ENCODE assay signal across 20 cellular contexts in genomic region chr3:16452265-16452664, GRCh38.
A peak's percentile ranks its signal among the peaks of the same experiment; 100 is the strongest.
DNase-seq lines count a peak whose midpoint lies in the region; ATAC-seq and TF ChIP-seq lines count a peak whose summit lies in the region.
"Had no signal": no experiment of that assay in that cellular context is flagged by ENCODE, and none has a peak within 500 bp of the region (broad histone marks: within the 10 kb centered on the region; RNA-seq: fewer than 3 reads in every experiment).

No MANE protein-coding gene starts in this region.

- in situ Hi-C loops in astrocyte of the cerebellum (cut with HindIII; ENCODE audit: low sequenced_read_pairs), result no loop called here

- H3K4me3 Mint-ChIP-seq in activated CD8-positive, alpha-beta T cell treated with anti-CD3 and anti-CD28 coated beads for 36 hours, result no peak overlapping the region
- H3K4me3 Mint-ChIP-seq in CD8-positive, alpha-beta memory T cell, result no peak overlapping the region
- H3K4me3 Mint-ChIP-seq: activated CD8-positive, alpha-beta memory T cell treated with anti-CD3 and anti-CD28 coated beads, Interleukin-2, amount 10 ng/mL, durations not matched to agents 7 days and 5 days; effector memory CD8-positive, alpha-beta T cell had no signal

- no peaks in the 10 kb centered on the region for H3K27me3 ChIP-seq in CD8-positive, alpha-beta memory T cell (ENCODE audit: insufficient read depth, low read length, poor library complexity, severe bottlenecking)
- H3K27me3 ChIP-seq: BE2C, cardiac muscle cell had no signal

- no peak overlapping the region for H3K4me3 ChIP-seq in astrocyte of the cerebellum (ENCODE audit: low read depth, low read length)
- no peak overlapping the region for H3K4me3 ChIP-seq in CD8-positive, alpha-beta memory T cell (ENCODE audit: low read length)
- H3K4me3 ChIP-seq: cardiac muscle cell, HAP-1, SK-N-MC, skin epidermis had no signal

- H3K4me1 Mint-ChIP-seq in activated CD8-positive, alpha-beta T cell treated with anti-CD3 and anti-CD28 coated beads for 36 hours (ENCODE audit: low read depth), result peaks cover 57% of the 10 kb centered on the region
- peaks cover 30 to 76% (median 30%) of the 10 kb centered on the region in 3 donors for H3K4me1 Mint-ChIP-seq in CD8-positive, alpha-beta memory T cell

- no peaks in the 10 kb centered on the region for H3K36me3 ChIP-seq in CD8-positive, alpha-beta memory T cell (ENCODE audit: insufficient read depth, low read length)
- H3K36me3 ChIP-seq: BE2C, cardiac muscle cell, HAP-1, WERI-Rb-1 had no signal

- no peak overlapping the region for H3K27ac Mint-ChIP-seq in activated CD8-positive, alpha-beta T cell treated with anti-CD3 and anti-CD28 coated beads for 36 hours
- H3K27ac Mint-ChIP-seq in CD8-positive, alpha-beta memory T cell, result no peak overlapping the region
- H3K27ac Mint-ChIP-seq: activated CD8-positive, alpha-beta memory T cell treated with anti-CD3 and anti-CD28 coated beads, Interleukin-2, amount 10 ng/mL, durations not matched to agents 7 days and 5 days had no signal

- CTCF ChIA-PET in activated CD8-positive, alpha-beta T cell treated with anti-CD3 and anti-CD28 coated beads for 36 hours (lab: Charles Lee), result no interaction called here
- CTCF ChIA-PET in CD8-positive, alpha-beta memory T cell (lab: Charles Lee), result no interaction called here

- no peak for ATAC-seq in left lobe of liver
- no peak for ATAC-seq in activated CD8-positive, alpha-beta T cell treated with anti-CD3 and anti-CD28 coated beads for 36 hours
- ATAC-seq: activated CD8-positive, alpha-beta memory T cell treated with anti-CD3 and anti-CD28 coated beads, Interleukin-2, amount 10 ng/mL, durations not matched to agents 7 days and 5 days; effector memory CD8-positive, alpha-beta T cell had no signal

- no peaks in the 10 kb centered on the region for H3K4me1 ChIP-seq in CD8-positive, alpha-beta memory T cell (ENCODE audit: insufficient read depth, low read length)
- H3K4me1 ChIP-seq: BE2C had no signal

- H3K9me3 ChIP-seq in CD8-positive, alpha-beta memory T cell (ENCODE audit: low read length), result no peaks in the 10 kb centered on the region
- H3K9me3 ChIP-seq: BE2C, HAP-1 had no signal

- no peaks in the 10 kb centered on the region for H3K9me3 Mint-ChIP-seq in activated CD8-positive, alpha-beta T cell treated with anti-CD3 and anti-CD28 coated beads for 36 hours
- no peaks in the 10 kb centered on the region for H3K9me3 Mint-ChIP-seq in CD8-positive, alpha-beta memory T cell
- H3K9me3 Mint-ChIP-seq: effector memory CD8-positive, alpha-beta T cell had no signal

- intact Hi-C loops in activated CD8-positive, alpha-beta T cell treated with anti-CD3 and anti-CD28 coated beads for 36 hours (cut with micrococcal nuclease), result no loop called here

- H3K27ac ChIP-seq in CD8-positive, alpha-beta memory T cell (ENCODE audit: low read depth, low read length), result no peak overlapping the region
- H3K27ac ChIP-seq: cardiac muscle cell, SK-N-MC, skin epidermis, WERI-Rb-1 had no signal

- DNase-seq in EL (peak; percentile 65), NCI-H226 (peak; percentile 40), astrocyte of the cerebellum (ENCODE audit: low read depth) (peak; percentile 56), kidney tubule cell (ENCODE audit: low spot score) (peak; percentile 45), left lobe of liver (ENCODE audit: low spot score) (no peak)
- DNase-seq in activated CD8-positive, alpha-beta memory T cell treated with anti-CD3 and anti-CD28 coated beads, Interleukin-2, amount 50 U/mL, for 48 hours, result no peak
- no peak for DNase-seq in activated CD8-positive, alpha-beta T cell treated with anti-CD3 and anti-CD28 coated beads for 36 hours
- DNase-seq in CD8-positive, alpha-beta memory T cell, result no peak
- DNase-seq: activated CD8-positive, alpha-beta memory T cell treated with anti-CD3 and anti-CD28 coated beads, Interleukin-2, amount 10 ng/mL, durations not matched to agents 7 days and 5 days; activated naive CD4-positive, alpha-beta T cell treated with Interleukin-2 at 50 U/mL for 16 hours; BE2C; DMS79; effector memory CD8-positive, alpha-beta T cell; NCI-H187 treated with DMSO at 0.1 percent for 48 hours; occipital lobe; WERI-Rb-1 had no signal

- POLR2A ChIA-PET in activated CD8-positive, alpha-beta T cell treated with anti-CD3 and anti-CD28 coated beads for 36 hours (lab: Charles Lee), result interaction anchor here (1.0 kb wide), 1 partner anchor 9 kb away, joined by 4 read pairs; no protein-coding TSS in a partner anchor
- POLR2A ChIA-PET in CD8-positive, alpha-beta memory T cell (lab: Charles Lee), result no interaction called here

- peaks cover 46% of the 10 kb centered on the region for H3K36me3 Mint-ChIP-seq in activated CD8-positive, alpha-beta T cell treated with anti-CD3 and anti-CD28 coated beads for 36 hours (ENCODE audit: low read depth)
- H3K36me3 Mint-ChIP-seq in CD8-positive, alpha-beta memory T cell, result peaks cover 9 to 55% (median 22%) of the 10 kb centered on the region in 3 donors

- TF ChIP-seq CTCF in astrocyte of the cerebellum (IDR thresholded peaks at IDR 0.05; ENCODE audit: low read depth, low read length, missing control alignments), result no peak
- no peak for TF ChIP-seq CTCF in activated CD8-positive, alpha-beta T cell treated with anti-CD3 and anti-CD28 coated beads for 36 hours (IDR thresholded peaks at IDR 0.05)

- no peaks in the 10 kb centered on the region for H3K27me3 Mint-ChIP-seq in activated CD8-positive, alpha-beta T cell treated with anti-CD3 and anti-CD28 coated beads for 36 hours
- no peaks in the 10 kb centered on the region for H3K27me3 Mint-ChIP-seq in CD8-positive, alpha-beta memory T cell
- H3K27me3 Mint-ChIP-seq: activated CD8-positive, alpha-beta memory T cell treated with anti-CD3 and anti-CD28 coated beads, Interleukin-2, amount 10 ng/mL, durations not matched to agents 7 days and 5 days; effector memory CD8-positive, alpha-beta T cell had no signal

Comparison
In these comparisons a context has a peak if more than half of its experiments do, and no peak if none do; other contexts are left out.
1. DNase-seq: peak in EL (single experiment), NCI-H226 (single experiment), astrocyte of the cerebellum (single experiment) and kidney tubule cell (single experiment); none in activated CD8-positive, alpha-beta memory T cell treated with anti-CD3 and anti-CD28 coated beads, Interleukin-2, amount 50 U/mL, for 48 hours (single experiment), left lobe of liver (single experiment), activated CD8-positive, alpha-beta T cell treated with anti-CD3 and anti-CD28 coated beads for 36 hours (single experiment) and CD8-positive, alpha-beta memory T cell (0 of 5).